In genomic region chr22:24977370-24978230, GRCh38 we compare ENCODE assay signal across 12 cellular contexts. TPM values are rescaled to one million over a fixed set of nuclear protein-coding genes. Genes with fewer than 3 reads are reported as not detected.
DNase-seq lines count a peak whose midpoint lies in the region; ATAC-seq and TF ChIP-seq lines count a peak whose summit lies in the region.
"Had no signal": no experiment of that assay in that cellular context is flagged by ENCODE, and none has a peak within 500 bp of the region (broad histone marks: within the 10 kb centered on the region; RNA-seq: fewer than 3 reads in every experiment).

No MANE protein-coding gene starts in this region.

- H3K27ac ChIP-seq in angular gyrus (ENCODE audit: low read depth, low read length) = peak overlapping the region; percentile 92
- H3K27ac ChIP-seq: BLaER1 had no signal

- intact Hi-C loops in left cardiac atrium (cut with DNase I) = no loop called here
- intact Hi-C loops in activated T-helper 2 cell treated with anti-CD3 and anti-CD28 coated beads, Interferon-gamma antibody, Interleukin-2, Interleukin-4, amounts not matched to agents 10 μg/mL and 5 μg/mL and 100 μg/mL, durations not matched to agents 14 hours and 24 hours and 36 hours (cut with micrococcal nuclease) = no loop called here

- peaks cover 2% of the 10 kb centered on the region for H3K36me3 Mint-ChIP-seq in progenitor cell of endocrine pancreas (ENCODE audit: insufficient read depth)
- H3K36me3 Mint-ChIP-seq in activated T-helper 2 cell treated with anti-CD3 and anti-CD28 coated beads, Interferon-gamma antibody, Interleukin-2, Interleukin-4, amounts not matched to agents 10 μg/mL and 5 μg/mL and 100 μg/mL, durations not matched to agents 14 hours and 24 hours and 36 hours (ENCODE audit: low read depth) = no peaks in the 10 kb centered on the region

- TF ChIP-seq CTCF in progenitor cell of endocrine pancreas (IDR thresholded peaks at IDR 0.05; ENCODE audit: unreplicated experiment) = no peak

- DNase-seq in Daoy (ENCODE audit: low read depth) = peak; percentile 63
- peak; percentile 75 for DNase-seq in left cardiac atrium
- DNase-seq in progenitor cell of endocrine pancreas (ENCODE audit: low spot score, unreplicated experiment) = no peak
- no peak for DNase-seq in activated T-helper 2 cell treated with anti-CD3 and anti-CD28 coated beads, Interferon-gamma antibody, Interleukin-2, Interleukin-4, amounts not matched to agents 10 μg/mL and 5 μg/mL and 100 μg/mL, durations not matched to agents 14 hours and 24 hours and 36 hours (ENCODE audit: low spot score)
- DNase-seq in EL = no peak
- DNase-seq in medulla oblongata (ENCODE audit: extremely low spot score) = no peak
- no peak for DNase-seq in T1000 (lab: John Stamatoyannopoulos, UW)
- DNase-seq: activated CD4-positive, alpha-beta T cell treated with anti-CD3 and anti-CD28 coated beads for 36 hours; NK-92 treated with Interleukin-12 subunit alpha and Interleukin-12 subunit beta, amount 100 ng/mL, for 24 hours had no signal

- H3K27me3 Mint-ChIP-seq in progenitor cell of endocrine pancreas = no peaks in the 10 kb centered on the region
- peaks cover 11% of the 10 kb centered on the region for H3K27me3 Mint-ChIP-seq in activated T-helper 2 cell treated with anti-CD3 and anti-CD28 coated beads, Interferon-gamma antibody, Interleukin-2, Interleukin-4, amounts not matched to agents 10 μg/mL and 5 μg/mL and 100 μg/mL, durations not matched to agents 14 hours and 24 hours and 36 hours (ENCODE audit: low read depth)
- H3K27me3 Mint-ChIP-seq: activated CD4-positive, alpha-beta T cell treated with anti-CD3 and anti-CD28 coated beads for 36 hours had no signal

- no peak overlapping the region for H3K4me3 Mint-ChIP-seq in progenitor cell of endocrine pancreas (ENCODE audit: low read depth)
- no peak overlapping the region for H3K4me3 Mint-ChIP-seq in activated T-helper 2 cell treated with anti-CD3 and anti-CD28 coated beads, Interferon-gamma antibody, Interleukin-2, Interleukin-4, amounts not matched to agents 10 μg/mL and 5 μg/mL and 100 μg/mL, durations not matched to agents 14 hours and 24 hours and 36 hours (ENCODE audit: low read depth)
- H3K4me3 Mint-ChIP-seq: activated CD4-positive, alpha-beta T cell treated with anti-CD3 and anti-CD28 coated beads for 36 hours had no signal

- ATAC-seq in left cardiac atrium = peak; percentile 79 to 81
- ATAC-seq: activated CD4-positive, alpha-beta T cell treated with anti-CD3 and anti-CD28 coated beads for 36 hours had no signal

- no peaks in the 10 kb centered on the region for H3K9me3 Mint-ChIP-seq in progenitor cell of endocrine pancreas (ENCODE audit: low read depth)
- H3K9me3 Mint-ChIP-seq in activated T-helper 2 cell treated with anti-CD3 and anti-CD28 coated beads, Interferon-gamma antibody, Interleukin-2, Interleukin-4, amounts not matched to agents 10 μg/mL and 5 μg/mL and 100 μg/mL, durations not matched to agents 14 hours and 24 hours and 36 hours = no peaks in the 10 kb centered on the region

- peaks cover 12% of the 10 kb centered on the region for H3K4me1 Mint-ChIP-seq in progenitor cell of endocrine pancreas (ENCODE audit: low read depth)
- H3K4me1 Mint-ChIP-seq in activated T-helper 2 cell treated with anti-CD3 and anti-CD28 coated beads, Interferon-gamma antibody, Interleukin-2, Interleukin-4, amounts not matched to agents 10 μg/mL and 5 μg/mL and 100 μg/mL, durations not matched to agents 14 hours and 24 hours and 36 hours (ENCODE audit: low read depth) = peaks cover 2% of the 10 kb centered on the region
- H3K4me1 Mint-ChIP-seq: activated CD4-positive, alpha-beta T cell treated with anti-CD3 and anti-CD28 coated beads for 36 hours had no signal

- H3K27ac Mint-ChIP-seq in progenitor cell of endocrine pancreas = peak overlapping the region; percentile 74
- no peak overlapping the region for H3K27ac Mint-ChIP-seq in activated T-helper 2 cell treated with anti-CD3 and anti-CD28 coated beads, Interferon-gamma antibody, Interleukin-2, Interleukin-4, amounts not matched to agents 10 μg/mL and 5 μg/mL and 100 μg/mL, durations not matched to agents 14 hours and 24 hours and 36 hours
- H3K27ac Mint-ChIP-seq: activated CD4-positive, alpha-beta T cell treated with anti-CD3 and anti-CD28 coated beads for 36 hours had no signal

RNA-seq across cellular contexts. Expression of gene KIAA1671, which starts 25.1 kb away (rescaled TPM):
- 3.1 and 5.5 TPM in 2 replicates for total RNA-seq in Daoy (2014; rRNA removed; shearing (Covaris generic))
- total RNA-seq in left cardiac atrium = 10 to 100 TPM; 18.2 to 20.7 TPM
- 57.1 and 62.1 TPM in 2 replicates for total RNA-seq in progenitor cell of endocrine pancreas
- 10.5 TPM in 2 replicates for total RNA-seq in activated T-helper 2 cell treated with anti-CD3 and anti-CD28 coated beads, Interferon-gamma antibody, Interleukin-2, Interleukin-4, amounts not matched to agents 10 μg/mL and 5 μg/mL and 100 μg/mL, durations not matched to agents 14 hours and 24 hours and 36 hours

RNA-seq across cellular contexts. Expression of gene LHFPL7, which starts 31.1 kb away (rescaled TPM):
- not detected in 2 replicates for total RNA-seq in Daoy (2014; rRNA removed; shearing (Covaris generic))
- not detected for total RNA-seq in left cardiac atrium
- not detected in 2 replicates for total RNA-seq in progenitor cell of endocrine pancreas
- total RNA-seq in activated T-helper 2 cell treated with anti-CD3 and anti-CD28 coated beads, Interferon-gamma antibody, Interleukin-2, Interleukin-4, amounts not matched to agents 10 μg/mL and 5 μg/mL and 100 μg/mL, durations not matched to agents 14 hours and 24 hours and 36 hours = not detected in 2 replicates
- total RNA-seq: activated CD4-positive, alpha-beta T cell treated with anti-CD3 and anti-CD28 coated beads for 36 hours; HT-29 had no signal

Comparison
In these comparisons a context has a peak if more than half of its experiments do, and no peak if none do; other contexts are left out.
1. DNase-seq: peak in Daoy (single experiment) and left cardiac atrium (single experiment); none in progenitor cell of endocrine pancreas (single experiment), activated T-helper 2 cell treated with anti-CD3 and anti-CD28 coated beads, Interferon-gamma antibody, Interleukin-2, Interleukin-4, amounts not matched to agents 10 μg/mL and 5 μg/mL and 100 μg/mL, durations not matched to agents 14 hours and 24 hours and 36 hours (single experiment), EL (single experiment), medulla oblongata (single experiment) and T1000 (single experiment).